ENCODE assay signal across 9 cellular contexts in genomic region chr12:6684609-6685008, GRCh38. TPM values are rescaled to one million over a fixed set of nuclear protein-coding genes. Genes with fewer than 3 reads are reported as not detected.
A peak's percentile ranks its signal among the peaks of the same experiment; 100 is the strongest.
DNase-seq lines count a peak whose midpoint lies in the region; ATAC-seq, FAIRE-seq and TF ChIP-seq lines count a peak whose summit lies in the region.
"Had no signal": no experiment of that assay in that cellular context is flagged by ENCODE, and none has a peak within 500 bp of the region (broad histone marks: within the 10 kb centered on the region; RNA-seq: fewer than 3 reads in every experiment).

No MANE protein-coding gene starts in this region.

- FAIRE-seq in K562 (lab: Jason Lieb, UNC): peak; percentile 85

- H3K9ac ChIP-seq in H9 (ENCODE audit: extremely low read depth, insufficient read length, low read length) (no peak overlapping the region), K562 (ENCODE audit: insufficient read depth in 1 of 2, low read depth in 2 of 2, low read length in 2 of 2) (no peak overlapping the region)

- WGBS in H9 (ENCODE audit: extremely low coverage, insufficient read length, low lambda C conversion rate): no CpG with 5 or more reads among the region's 6 CpGs
- WGBS in K562 (ENCODE audit: insufficient coverage, low coverage, missing lambda C conversion rate): 43% methylated on average over 5 of the region's 6 CpGs

- POLR2A ChIA-PET in K562 (lab: Yijun Ruan, JAX): interaction anchor here (0.6 to 0.9 kb wide), 2 partner anchors 15 to 23 kb away, joined by 3 read pairs; no protein-coding TSS in a partner anchor

- H3K23me2 ChIP-seq in H9 (ENCODE audit: insufficient read length, low read depth, low read length, poor library complexity, severe bottlenecking): peaks cover 8% of the 10 kb centered on the region

- H3K9me1 ChIP-seq in K562 (ENCODE audit: control insufficient read depth, insufficient read depth, low read length): no peaks in the 10 kb centered on the region

- TF ChIP-seq CTCF in H9 (conservative IDR thresholded peaks at IDR 0.05) (peak; percentile 84), K562 (IDR thresholded peaks at IDR 0.05 in 2 of 3, conservative IDR thresholded peaks at IDR 0.05 in 1 of 3; ENCODE audit: insufficient read depth in 2 of 3, low read depth in 1 of 3, low read length in 3 of 3) (peak; percentile 45 to 71 (median 66); a peak in 5 of 6 replicates), mucosa of descending colon (IDR thresholded peaks at IDR 0.05) (peak; percentile 33), gastrocnemius medialis (IDR thresholded peaks at IDR 0.05 in 4 of 5, conservative IDR thresholded peaks at IDR 0.05 in 1 of 5) (peak in 2 of 5 experiments; percentile 10 to 34)

- H2AFZ ChIP-seq in H9 (ENCODE audit: low read length) (no peak overlapping the region), K562 (ENCODE audit: low read depth, low read length) (no peak overlapping the region)

- H3K9me3 ChIP-seq in H9 (ENCODE audit: control insufficient read depth, low read depth, low read length) (no peaks in the 10 kb centered on the region), K562 (replicated peaks; ENCODE audit: control insufficient read depth, insufficient read depth, low read depth, low read length) (no peaks in the 10 kb centered on the region), mucosa of descending colon (no peaks in the 10 kb centered on the region), gastrocnemius medialis (no peaks in the 10 kb centered on the region)
- H3K9me3 ChIP-seq in effector memory CD4-positive, alpha-beta T cell (ENCODE audit: control insufficient read depth, low read length): no peaks in the 10 kb centered on the region

- H3K4me3 Mint-ChIP-seq in H9: no peak overlapping the region
- H3K4me3 Mint-ChIP-seq: memory B cell had no signal

- DNase-seq in CD1c-positive myeloid dendritic cell (ENCODE audit: extremely low spot score): peak; percentile 76
- DNase-seq in H9: no peak
- DNase-seq in OCI-M1 (lab: John Stamatoyannopoulos, UW): peak; percentile 84
- peak; percentile 27 to 69 (median 31) for DNase-seq in K562 (ENCODE audit: extremely low read depth in 1 of 4, low spot score in 3 of 4)
- peak in 1 of 3 donors; percentile 41 for DNase-seq in mucosa of descending colon
- no peak for DNase-seq in gastrocnemius medialis
- no peak for DNase-seq in effector memory CD4-positive, alpha-beta T cell

- CTCF ChIA-PET in K562 (lab: Yijun Ruan, JAX; ENCODE audit: low intra/inter-chr PET ratio): interaction anchor here (0.6 to 1.1 kb wide), 3 partner anchors 67 to 121 kb away, joined by 3 to 4 read pairs (median 3); no protein-coding TSS in a partner anchor

- H3K23ac ChIP-seq in H9 (ENCODE audit: insufficient read length, low read depth, low read length): no peak overlapping the region

- H4K8ac ChIP-seq in H9 (replicated peaks; ENCODE audit: insufficient read length, low read depth, low read length): no peak overlapping the region

- H3K79me2 ChIP-seq in H9 (ENCODE audit: insufficient read depth, low read length): peaks cover 27% of the 10 kb centered on the region; the same call in 1 of the 2 replicates
- peaks cover 87% of the 10 kb centered on the region for H3K79me2 ChIP-seq in K562 (ENCODE audit: control insufficient read depth, insufficient read depth, low read length)

- H2BK20ac ChIP-seq in H9 (ENCODE audit: low read depth, low read length, poor library complexity, severe bottlenecking): no peak overlapping the region

- H3K36me3 ChIP-seq in K562 (ENCODE audit: control insufficient read depth, insufficient read depth, low read length): peaks cover 56% of the 10 kb centered on the region
- peaks cover 9% of the 10 kb centered on the region for H3K36me3 ChIP-seq in mucosa of descending colon (ENCODE audit: low read depth)
- peaks cover 0 to 16% of the 10 kb centered on the region in 2 donors for H3K36me3 ChIP-seq in gastrocnemius medialis
- peaks cover 11% of the 10 kb centered on the region for H3K36me3 ChIP-seq in effector memory CD4-positive, alpha-beta T cell (ENCODE audit: control insufficient read depth, insufficient read depth, low read length)

- H3K9me3 Mint-ChIP-seq in H9: no peaks in the 10 kb centered on the region
- H3K9me3 Mint-ChIP-seq: memory B cell had no signal

- no peak overlapping the region for H2BK15ac ChIP-seq in H9 (ENCODE audit: low read depth, low read length)

- no peak overlapping the region for H3K4me3 ChIP-seq in K562
- H3K4me3 ChIP-seq in mucosa of descending colon: no peak overlapping the region
- H3K4me3 ChIP-seq in gastrocnemius medialis: no peak overlapping the region
- H3K4me3 ChIP-seq in effector memory CD4-positive, alpha-beta T cell (ENCODE audit: insufficient read depth, low read depth, low read length, poor library complexity, severe bottlenecking): no peak overlapping the region

- TF ChIP-seq POLR2A in K562 (conservative IDR thresholded peaks at IDR 0.05) (no peak), gastrocnemius medialis (IDR thresholded peaks at IDR 0.05) (no peak)

- TF ChIP-seq RAD21 in K562 (CRISPR knock-in tag; conservative IDR thresholded peaks at IDR 0.05 in 1 of 2, IDR thresholded peaks at IDR 0.05 in 1 of 2): peak; percentile 37 to 57; a peak in 3 of 4 replicates

- H3K27me3 Mint-ChIP-seq in H9 (ENCODE audit: low read depth): no peaks in the 10 kb centered on the region
- H3K27me3 Mint-ChIP-seq: memory B cell had no signal

- H4K20me1 ChIP-seq in H9 (ENCODE audit: control insufficient read depth, insufficient read depth, insufficient read length) (no peaks in the 10 kb centered on the region), K562 (replicated peaks; ENCODE audit: control insufficient read depth, insufficient read depth, low read length) (no peaks in the 10 kb centered on the region; the same call in 1 of the 2 replicates)

- H3K4me2 ChIP-seq in H9 (ENCODE audit: insufficient read depth, insufficient read length, low read length) (no peak overlapping the region), K562 (ENCODE audit: insufficient read depth, low read length) (no peak overlapping the region)

- H3T11ph ChIP-seq in H9 (ENCODE audit: low read length): no peak overlapping the region

- ATAC-seq in K562 (no peak), mucosa of descending colon (no peak), gastrocnemius medialis (no peak), GM21360 (IDR thresholded peaks at IDR 0.05; ENCODE audit: unreplicated experiment) (no peak)

- peak overlapping the region in 1 of 3 experiments; percentile 33; a peak in 1 of 7 replicates for H3K27ac Mint-ChIP-seq in H9
- H3K27ac Mint-ChIP-seq: memory B cell had no signal

- H4K91ac ChIP-seq in H9 (ENCODE audit: insufficient read length, low read depth, low read length): no peak overlapping the region

- H3K4ac ChIP-seq in H9 (ENCODE audit: low read depth, low read length): no peak overlapping the region

- H3K18ac ChIP-seq in H9 (ENCODE audit: insufficient read length, low read depth, low read length): no peak overlapping the region

- in situ Hi-C loops in K562 (cut with MboI) (no loop called here), gastrocnemius medialis (cut with MboI; ENCODE audit: low sequenced_read_pairs in 4 of 4) (no loop called here)

- peaks cover 10% of the 10 kb centered on the region for H3K79me1 ChIP-seq in H9 (ENCODE audit: insufficient read depth, low read depth, low read length, poor library complexity, severe bottlenecking)

- H3K27me3 ChIP-seq in H9 (ENCODE audit: insufficient read depth, low read length) (no peaks in the 10 kb centered on the region), K562 (ENCODE audit: control insufficient read depth in 2 of 2, insufficient read depth in 2 of 2, low read length in 2 of 2) (no peaks in the 10 kb centered on the region), gastrocnemius medialis (no peaks in the 10 kb centered on the region)
- H3K27me3 ChIP-seq in effector memory CD4-positive, alpha-beta T cell (replicated peaks; ENCODE audit: control insufficient read depth, insufficient read depth, low read length, poor library complexity, severe bottlenecking): no peaks in the 10 kb centered on the region

- no peak overlapping the region for H2BK120ac ChIP-seq in H9 (ENCODE audit: low read depth, low read length, poor library complexity, severe bottlenecking)

- H3K4me1 ChIP-seq in H9 (ENCODE audit: insufficient read depth, low read length): no peaks in the 10 kb centered on the region
- peaks cover 0 to 5% of the 10 kb centered on the region in 2 experiments; a peak in 1 of 5 replicates for H3K4me1 ChIP-seq in K562 (replicated peaks in 1 of 2; ENCODE audit: control insufficient read depth in 2 of 2, insufficient read depth in 2 of 2, low read length in 2 of 2)
- H3K4me1 ChIP-seq in mucosa of descending colon (ENCODE audit: low read depth): peaks cover 18% of the 10 kb centered on the region
- peaks cover 19 to 20% of the 10 kb centered on the region in 2 donors for H3K4me1 ChIP-seq in gastrocnemius medialis
- peaks cover 13% of the 10 kb centered on the region for H3K4me1 ChIP-seq in effector memory CD4-positive, alpha-beta T cell (ENCODE audit: control insufficient read depth, insufficient read depth, low read length, poor library complexity, severe bottlenecking)

- H3K4me1 Mint-ChIP-seq in H9: peaks cover 14 to 21% of the 10 kb centered on the region in 2 experiments

- H2AK5ac ChIP-seq in H9 (ENCODE audit: insufficient read length, low read length): no peak overlapping the region

- H3K14ac ChIP-seq in H9 (ENCODE audit: insufficient read depth, low read length): no peak overlapping the region

- H3K27ac ChIP-seq in H9 (ENCODE audit: insufficient read length, low read depth, low read length) (no peak overlapping the region), K562 (ENCODE audit: extremely low read depth, low read depth, low read length) (no peak overlapping the region), gastrocnemius medialis (no peak overlapping the region)
- no peak overlapping the region for H3K27ac ChIP-seq in effector memory CD4-positive, alpha-beta T cell (ENCODE audit: insufficient read depth, low read length, poor library complexity, severe bottlenecking)

- no peak overlapping the region for H3K56ac ChIP-seq in H9 (ENCODE audit: insufficient read length, low read depth, low read length)

- intact Hi-C loops in K562 (cut with micrococcal nuclease) (loop anchor here (5.0 kb wide), 2 partner anchors 38 to 132 kb away; partner anchors contain the start of gene COPS7A), mucosa of descending colon (cut with DNase I, micrococcal nuclease) (no loop called here), gastrocnemius medialis (cut with DNase I; ENCODE audit: low total_unique reads) (loop anchor here (5.0 to 10.0 kb wide), 3 partner anchors 190 to 347 kb away; partner anchors contain the start of genes EMG1, MRPL51, NCAPD2 and PHB2)

- no peak overlapping the region for H4K5ac ChIP-seq in H9 (ENCODE audit: insufficient read length, low read depth, low read length)

- no peak overlapping the region for H2BK5ac ChIP-seq in H9 (ENCODE audit: insufficient read length, low read length)

- H3K36me3 Mint-ChIP-seq in H9 (ENCODE audit: insufficient read depth in 1 of 3, low read depth in 3 of 3): peaks cover 5 to 34% (median 23%) of the 10 kb centered on the region in 3 experiments; a peak in 5 of 7 replicates

- no peak overlapping the region for H2BK12ac ChIP-seq in H9 (ENCODE audit: insufficient read length, low read depth, low read length)

- no peak for TF ChIP-seq EP300 in K562 (IDR thresholded peaks at IDR 0.05; ENCODE audit: low read length)

- BruUV-seq in K562 (replicated peaks; lab: Mats Ljungman, UMichigan): no TSS peak

RNA-seq across cellular contexts. Expression of gene ZNF384, which starts 4.6 kb away (rescaled TPM):
- total RNA-seq in H9 (2021): 83.5 and 88.0 TPM in 2 replicates
- total RNA-seq in K562 (2011; cell fraction: chromatin; rRNA removed; ENCODE audit: low replicate concordance): 96.1 and 146 TPM in 2 replicates
- total RNA-seq in K562 (2011; cell fraction: nucleolus; rRNA removed): 75.5 and 81.2 TPM in 2 replicates
- total RNA-seq in K562 (2011; cell fraction: nucleoplasm; rRNA removed): 65.2 and 76.0 TPM in 2 replicates
- 9.6 and 21.4 TPM in 2 replicates for total RNA-seq in K562 (2014; rRNA removed)
- total RNA-seq in K562 (2014; rRNA removed; fragmentation: Illumina TruSeq; extraction: Trizol): 16.4 and 21.3 TPM in 2 replicates
- total RNA-seq in K562 (2015; rRNA removed; fragmentation: Illumina TruSeq; extraction: Trizol): 20.2 and 21.6 TPM in 2 replicates
- 34.3 and 36.9 TPM in 2 replicates for total RNA-seq in K562 (2021)
- 38.2 and 51.4 TPM in 2 replicates for polyA plus RNA-seq in K562 (2011; rRNA removed)
- polyA plus RNA-seq in K562 (2011; cell fraction: cytosol; rRNA removed): 35.9 and 44.8 TPM in 2 replicates
- polyA plus RNA-seq in K562 (2011; cell fraction: nucleus; rRNA removed): 99.6 and 126 TPM in 2 replicates
- 41.7 and 43.3 TPM in 2 replicates for polyA plus RNA-seq in K562 (2012)
- 62.1 and 64.8 TPM in 2 replicates for polyA plus RNA-seq in K562 (2014; fragmentation: Illumina TruSeq; extraction: Trizol)
- under 1 TPM; 0.36 to 0.42 TPM for polyA plus RNA-seq in K562 (2014; fragmentation: Nextera tagmentation; extraction: Ambion mirVana)
- 29.1 and 39.4 TPM in 2 replicates for polyA plus RNA-seq in K562 (2014; rRNA removed)
- 35.3 and 38.2 TPM in 2 replicates for polyA minus RNA-seq in K562 (2011; rRNA and poly(A)+ RNA removed)
- polyA minus RNA-seq in K562 (2011; cell fraction: cytosol; rRNA and poly(A)+ RNA removed): 27.3 and 34.6 TPM in 2 replicates
- 30.6 and 48.9 TPM in 2 replicates for polyA minus RNA-seq in K562 (2011; cell fraction: nucleus; rRNA and poly(A)+ RNA removed)
- 10 to 100 TPM; 54.5 to 67.8 (median 64.3) TPM for total RNA-seq in mucosa of descending colon
- total RNA-seq in gastrocnemius medialis: 10 to 100 TPM; 22.4 to 35.3 (median 27.9) TPM

RNA-seq across cellular contexts. Expression of gene PIANP, which starts 16.0 kb away (rescaled TPM):
- total RNA-seq in H9 (2021) (5.2 and 6.6 TPM in 2 replicates), K562 (2014; rRNA removed) (not detected in 2 replicates), K562 (2014; rRNA removed; fragmentation: Illumina TruSeq; extraction: Trizol) (not detected in 2 replicates), K562 (2015; rRNA removed; fragmentation: Illumina TruSeq; extraction: Trizol) (not detected in 2 replicates), K562 (2021) (not detected in 2 replicates), mucosa of descending colon (1 to 10 TPM in 1 of 3 donors, under 1 TPM in 1, not detected in 1; 0.53 to 2.9 TPM), gastrocnemius medialis (not detected)
- total RNA-seq in K562 (2011; cell fraction: chromatin; rRNA removed; ENCODE audit: low replicate concordance): not detected in 2 replicates
- total RNA-seq in K562 (2011; cell fraction: nucleolus; rRNA removed): not detected in 2 replicates
- total RNA-seq in K562 (2011; cell fraction: nucleoplasm; rRNA removed): not detected in 2 replicates
- polyA plus RNA-seq in K562 (2011; rRNA removed) (not detected in 2 replicates), K562 (2014; fragmentation: Illumina TruSeq; extraction: Trizol) (not detected in 2 replicates), K562 (2014; fragmentation: Nextera tagmentation; extraction: Ambion mirVana) (not detected), K562 (2014; rRNA removed) (0.07 TPM in 1 of 2 replicates, not detected in the other)
- polyA plus RNA-seq in K562 (2011; cell fraction: cytosol; rRNA removed): not detected in 2 replicates
- not detected in 2 replicates for polyA plus RNA-seq in K562 (2011; cell fraction: nucleus; rRNA removed)
- 0.21 and 0.36 TPM in 2 replicates for polyA plus RNA-seq in K562 (2012)
- polyA minus RNA-seq in K562 (2011; rRNA and poly(A)+ RNA removed): not detected in 2 replicates
- polyA minus RNA-seq in K562 (2011; cell fraction: cytosol; rRNA and poly(A)+ RNA removed): not detected in 2 replicates
- polyA minus RNA-seq in K562 (2011; cell fraction: nucleus; rRNA and poly(A)+ RNA removed): not detected in 2 replicates

RNA-seq across cellular contexts. Expression of gene ING4, which starts 21.7 kb away (rescaled TPM):
- total RNA-seq in H9 (2021) (20.1 TPM in 2 replicates), K562 (2014; rRNA removed) (12.8 and 15.7 TPM in 2 replicates), K562 (2014; rRNA removed; fragmentation: Illumina TruSeq; extraction: Trizol) (16.4 and 19.7 TPM in 2 replicates), K562 (2015; rRNA removed; fragmentation: Illumina TruSeq; extraction: Trizol) (11.0 and 11.6 TPM in 2 replicates), K562 (2021) (13.0 and 14.0 TPM in 2 replicates), mucosa of descending colon (10 to 100 TPM; 28.9 to 46.9 (median 45.9) TPM), gastrocnemius medialis (10 to 100 TPM; 12.8 to 28.9 (median 19.7) TPM)
- total RNA-seq in K562 (2011; cell fraction: chromatin; rRNA removed; ENCODE audit: low replicate concordance): 36.0 and 36.8 TPM in 2 replicates
- total RNA-seq in K562 (2011; cell fraction: nucleolus; rRNA removed): 22.8 and 26.7 TPM in 2 replicates
- total RNA-seq in K562 (2011; cell fraction: nucleoplasm; rRNA removed): 20.7 and 22.2 TPM in 2 replicates
- polyA plus RNA-seq in K562 (2011; rRNA removed) (30.2 and 32.1 TPM in 2 replicates), K562 (2014; fragmentation: Illumina TruSeq; extraction: Trizol) (27.3 and 28.4 TPM in 2 replicates), K562 (2014; fragmentation: Nextera tagmentation; extraction: Ambion mirVana) (1 to 10 TPM; 6.6 to 8.4 TPM), K562 (2014; rRNA removed) (23.8 and 23.9 TPM in 2 replicates)
- 16.1 and 24.2 TPM in 2 replicates for polyA plus RNA-seq in K562 (2011; cell fraction: cytosol; rRNA removed)
- 66.6 and 104 TPM in 2 replicates for polyA plus RNA-seq in K562 (2011; cell fraction: nucleus; rRNA removed)
- polyA plus RNA-seq in K562 (2012): 18.1 and 28.0 TPM in 2 replicates
- polyA minus RNA-seq in K562 (2011; rRNA and poly(A)+ RNA removed): 10.8 and 11.3 TPM in 2 replicates
- 4.6 and 5.0 TPM in 2 replicates for polyA minus RNA-seq in K562 (2011; cell fraction: cytosol; rRNA and poly(A)+ RNA removed)
- polyA minus RNA-seq in K562 (2011; cell fraction: nucleus; rRNA and poly(A)+ RNA removed): 5.0 and 12.2 TPM in 2 replicates

RNA-seq across cellular contexts. Expression of gene ACRBP, which starts 37.4 kb away (rescaled TPM):
- total RNA-seq in H9 (2021): 1.3 and 1.9 TPM in 2 replicates
- 10.1 and 27.0 TPM in 2 replicates for total RNA-seq in K562 (2011; cell fraction: chromatin; rRNA removed; ENCODE audit: low replicate concordance)
- total RNA-seq in K562 (2011; cell fraction: nucleolus; rRNA removed): 11.7 and 20.7 TPM in 2 replicates
- 12.6 and 15.5 TPM in 2 replicates for total RNA-seq in K562 (2011; cell fraction: nucleoplasm; rRNA removed)
- total RNA-seq in K562 (2014; rRNA removed): 5.3 and 10.5 TPM in 2 replicates
- total RNA-seq in K562 (2014; rRNA removed; fragmentation: Illumina TruSeq; extraction: Trizol): 5.5 and 7.9 TPM in 2 replicates
- 3.1 and 3.5 TPM in 2 replicates for total RNA-seq in K562 (2015; rRNA removed; fragmentation: Illumina TruSeq; extraction: Trizol)
- total RNA-seq in K562 (2021): 16.8 and 18.0 TPM in 2 replicates
- polyA plus RNA-seq in K562 (2011; rRNA removed): 13.2 and 28.6 TPM in 2 replicates
- polyA plus RNA-seq in K562 (2011; cell fraction: cytosol; rRNA removed): 12.3 and 15.6 TPM in 2 replicates
- polyA plus RNA-seq in K562 (2011; cell fraction: nucleus; rRNA removed): 79.2 and 89.4 TPM in 2 replicates
- polyA plus RNA-seq in K562 (2012): 13.4 and 22.7 TPM in 2 replicates
- polyA plus RNA-seq in K562 (2014; fragmentation: Illumina TruSeq; extraction: Trizol): 7.2 and 8.4 TPM in 2 replicates
- polyA plus RNA-seq in K562 (2014; fragmentation: Nextera tagmentation; extraction: Ambion mirVana): 10 to 100 TPM; 23.1 to 31.8 TPM
- polyA plus RNA-seq in K562 (2014; rRNA removed): 4.4 and 6.7 TPM in 2 replicates
- 4.0 and 4.5 TPM in 2 replicates for polyA minus RNA-seq in K562 (2011; rRNA and poly(A)+ RNA removed)
- 5.4 and 7.3 TPM in 2 replicates for polyA minus RNA-seq in K562 (2011; cell fraction: cytosol; rRNA and poly(A)+ RNA removed)
- 4.4 and 11.2 TPM in 2 replicates for polyA minus RNA-seq in K562 (2011; cell fraction: nucleus; rRNA and poly(A)+ RNA removed)
- 1 to 10 TPM; 1.4 to 3.0 (median 2.2) TPM for total RNA-seq in mucosa of descending colon
- under 1 TPM in 3 of 4 donors, not detected in 1; 0.27 to 0.71 (median 0.65) TPM for total RNA-seq in gastrocnemius medialis

RNA-seq across cellular contexts. Expression of gene COPS7A, which starts 39.2 kb away (rescaled TPM):
- total RNA-seq in H9 (2021) (34.2 and 35.9 TPM in 2 replicates), K562 (2014; rRNA removed) (24.2 and 26.9 TPM in 2 replicates), K562 (2014; rRNA removed; fragmentation: Illumina TruSeq; extraction: Trizol) (13.2 and 13.4 TPM in 2 replicates), K562 (2015; rRNA removed; fragmentation: Illumina TruSeq; extraction: Trizol) (20.6 and 25.0 TPM in 2 replicates), K562 (2021) (22.5 and 23.4 TPM in 2 replicates), mucosa of descending colon (10 to 100 TPM; 32.8 to 47.2 (median 39.2) TPM), gastrocnemius medialis (100 to 1,000 TPM in 2 of 4 donors, 10 to 100 TPM in 2; 82.0 to 132 (median 99.0) TPM)
- total RNA-seq in K562 (2011; cell fraction: chromatin; rRNA removed; ENCODE audit: low replicate concordance): 14.3 and 23.0 TPM in 2 replicates
- 18.7 and 22.1 TPM in 2 replicates for total RNA-seq in K562 (2011; cell fraction: nucleolus; rRNA removed)
- total RNA-seq in K562 (2011; cell fraction: nucleoplasm; rRNA removed): 16.9 and 19.5 TPM in 2 replicates
- polyA plus RNA-seq in K562 (2011; rRNA removed) (35.4 and 45.2 TPM in 2 replicates), K562 (2014; fragmentation: Illumina TruSeq; extraction: Trizol) (29.9 and 36.0 TPM in 2 replicates), K562 (2014; fragmentation: Nextera tagmentation; extraction: Ambion mirVana) (10 to 100 TPM; 12.7 to 24.3 TPM), K562 (2014; rRNA removed) (30.2 and 36.5 TPM in 2 replicates)
- 44.0 and 49.7 TPM in 2 replicates for polyA plus RNA-seq in K562 (2011; cell fraction: cytosol; rRNA removed)
- 61.4 and 63.0 TPM in 2 replicates for polyA plus RNA-seq in K562 (2011; cell fraction: nucleus; rRNA removed)
- 29.9 and 33.9 TPM in 2 replicates for polyA plus RNA-seq in K562 (2012)
- 9.8 and 11.4 TPM in 2 replicates for polyA minus RNA-seq in K562 (2011; rRNA and poly(A)+ RNA removed)
- 9.2 and 11.9 TPM in 2 replicates for polyA minus RNA-seq in K562 (2011; cell fraction: cytosol; rRNA and poly(A)+ RNA removed)
- 6.1 and 6.9 TPM in 2 replicates for polyA minus RNA-seq in K562 (2011; cell fraction: nucleus; rRNA and poly(A)+ RNA removed)

Comparison
In these comparisons a context has a peak if more than half of its experiments do, and no peak if none do; other contexts are left out.
1. DNase-seq: peak in CD1c-positive myeloid dendritic cell (single experiment), OCI-M1 (single experiment) and K562 (4 of 4); none in H9 (single experiment), gastrocnemius medialis (0 of 2) and effector memory CD4-positive, alpha-beta T cell (0 of 3).
2. intact Hi-C loops: an anchor here in K562 (5.0 kb wide) and gastrocnemius medialis (5.0 to 10.0 kb wide); none called in mucosa of descending colon.